Comparison of ENCODE assay signal across 30 cellular contexts in the genomic region with DNA sequence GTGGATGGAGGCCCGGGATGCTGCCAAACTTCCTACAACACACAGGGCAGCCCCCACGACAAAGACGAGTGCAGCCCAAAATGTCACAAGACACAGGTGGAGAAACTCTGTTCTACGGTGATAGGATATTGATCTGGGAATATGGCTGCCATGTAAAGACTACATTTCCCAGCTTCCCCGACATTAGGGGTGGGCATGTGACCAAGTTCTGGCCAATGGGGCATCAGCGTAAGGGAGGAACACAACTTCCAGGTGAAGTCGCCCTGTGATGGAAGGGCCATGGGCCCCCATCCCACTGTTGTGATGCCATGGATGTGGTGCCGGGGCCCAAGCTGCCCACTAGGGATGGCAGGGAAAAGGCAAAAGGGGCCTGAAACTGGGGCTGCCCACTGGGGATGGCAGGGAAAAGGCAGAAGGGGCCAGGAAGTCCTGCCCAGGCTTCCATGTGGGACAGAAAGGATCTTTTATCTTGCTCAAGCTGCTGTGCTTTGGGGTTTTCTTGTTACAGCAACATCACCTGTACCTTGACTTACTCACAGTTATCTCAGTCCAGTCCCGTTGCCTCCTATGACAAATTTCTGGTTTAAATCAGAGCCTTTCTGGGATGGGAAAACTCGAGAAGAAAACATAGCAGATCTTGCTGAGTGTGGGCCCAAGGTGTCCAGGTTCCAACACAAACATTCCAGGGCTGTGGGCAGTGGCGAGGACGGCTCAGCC. TPM values are rescaled to one million over a fixed set of nuclear protein-coding genes. Genes with fewer than 3 reads are reported as not detected.
DNase-seq lines count a peak whose midpoint lies in the region; ATAC-seq, FAIRE-seq and TF ChIP-seq lines count a peak whose summit lies in the region.
"Had no signal": no experiment of that assay in that cellular context is flagged by ENCODE, and none has a peak within 500 bp of the region (broad histone marks: within the 10 kb centered on the region; RNA-seq: fewer than 3 reads in every experiment).

No MANE protein-coding gene starts in this region.

- no peak overlapping the region for H3K18ac ChIP-seq in H1 (ENCODE audit: extremely low read depth, low read length)

- no peak overlapping the region for H2BK20ac ChIP-seq in H1 (ENCODE audit: low read length)

- no peak overlapping the region for H3K56ac ChIP-seq in H1 (replicated peaks; ENCODE audit: insufficient read length, low read depth, low read length)

- no peaks in the 10 kb centered on the region for H4K20me1 ChIP-seq in H1 (replicated peaks in 1 of 2; ENCODE audit: control insufficient read depth in 1 of 2, insufficient read depth in 2 of 2, low read length in 2 of 2)

- no peak overlapping the region for H3K4me3 ChIP-seq in H1 (ENCODE audit: extremely low read depth in 1 of 4, insufficient read depth in 2 of 4, low read depth in 3 of 4, low read length in 4 of 4)
- H3K4me3 ChIP-seq in prostate gland: no peak overlapping the region
- H3K4me3 ChIP-seq: GM23248, lower lobe of right lung had no signal

- intact Hi-C loops in prostate gland (cut with DNase I): no loop called here

- no peak overlapping the region; the same call in 1 of the 2 replicates for H2BK5ac ChIP-seq in H1 (ENCODE audit: low read depth, low read length)

- POLR2A ChIA-PET in H1 (lab: Charles Lee; ENCODE audit: partially characterized antibody): interaction anchor here (1.3 to 1.9 kb wide), 2 partner anchors 9 kb away, joined by 5 to 6 read pairs; no protein-coding TSS in a partner anchor

- no peaks in the 10 kb centered on the region for H3K79me1 ChIP-seq in H1 (ENCODE audit: low read depth, low read length)

- CTCF ChIA-PET in H1 (lab: Charles Lee; ENCODE audit: partially characterized antibody): interaction anchor here (0.6 to 2.9 kb wide), 4 partner anchors 9 to 37 kb away, joined by 3 to 12 read pairs (median 3); no protein-coding TSS in a partner anchor

- H2BK120ac ChIP-seq in H1 (replicated peaks; ENCODE audit: low read depth, low read length): no peak overlapping the region

- H3K23me2 ChIP-seq in H1 (ENCODE audit: low read depth, low read length): peaks cover 3% of the 10 kb centered on the region; the same call in 1 of the 2 replicates

- H3K14ac ChIP-seq in H1 (ENCODE audit: insufficient read length): no peak overlapping the region

- TF ChIP-seq EP300 in Ishikawa (IDR thresholded peaks at IDR 0.05; ENCODE audit: borderline replicate concordance) (no peak), H1 (IDR thresholded peaks at IDR 0.05; ENCODE audit: borderline replicate concordance in 1 of 2, low read depth in 2 of 2, low read length in 2 of 2) (no peak)

- H3K4ac ChIP-seq in H1 (replicated peaks; ENCODE audit: insufficient read length, low read depth, low read length): no peak overlapping the region

- H3K36me3 ChIP-seq in H1 (ENCODE audit: control insufficient read depth in 2 of 4, insufficient read depth in 4 of 4, low read length in 3 of 4) (no peaks in the 10 kb centered on the region), prostate gland (no peaks in the 10 kb centered on the region)
- H3K36me3 ChIP-seq: lower lobe of right lung had no signal

- no peak overlapping the region for H4K8ac ChIP-seq in H1 (ENCODE audit: extremely low read depth, insufficient read depth, low read length)

- H2BK15ac ChIP-seq in H1 (ENCODE audit: low read length): no peak overlapping the region

- H3K27me3 ChIP-seq in H1 (replicated peaks in 1 of 4; ENCODE audit: control insufficient read depth in 3 of 4, extremely low read depth in 1 of 4, insufficient read depth in 3 of 4, low read length in 3 of 4) (no peaks in the 10 kb centered on the region; a peak in 1 of 7 replicates), prostate gland (replicated peaks; ENCODE audit: insufficient read depth) (peaks cover 8% of the 10 kb centered on the region)

- peaks cover 4 to 20% (median 13%) of the 10 kb centered on the region in 4 experiments for H3K4me1 ChIP-seq in H1 (replicated peaks in 1 of 4; ENCODE audit: control insufficient read depth in 3 of 4, insufficient read depth in 4 of 4, low read length in 3 of 4)
- H3K4me1 ChIP-seq in prostate gland (replicated peaks): no peaks in the 10 kb centered on the region
- H3K4me1 ChIP-seq: lower lobe of right lung had no signal

- TF ChIP-seq POLR2A in H54 (IDR thresholded peaks at IDR 0.05; ENCODE audit: low read depth, low read length) (no peak), H1 (IDR thresholded peaks at IDR 0.05; ENCODE audit: control extremely low read depth in 1 of 2, low read depth in 2 of 2, low read length in 2 of 2) (no peak), prostate gland (IDR thresholded peaks at IDR 0.05) (no peak)

- H2BK12ac ChIP-seq in H1 (ENCODE audit: low read depth, low read length): no peak overlapping the region

- H3K27ac ChIP-seq in H1 (ENCODE audit: low read depth, low read length) (no peak overlapping the region), prostate gland (no peak overlapping the region)
- H3K27ac ChIP-seq: GM23248, lower lobe of right lung had no signal

- no peak overlapping the region for H3K23ac ChIP-seq in H1 (ENCODE audit: insufficient read length)

- no peak overlapping the region for H4K5ac ChIP-seq in H1 (ENCODE audit: insufficient read length, low read depth, low read length)

- no peak for TF ChIP-seq CTCF in H1 (IDR thresholded peaks at IDR 0.05; ENCODE audit: control extremely low read depth in 1 of 3, insufficient read depth in 1 of 3, low read depth in 1 of 3, low read length in 3 of 3)
- no peak for TF ChIP-seq CTCF in prostate gland (IDR thresholded peaks at IDR 0.05)

- TF ChIP-seq RAD21 in Ishikawa (IDR thresholded peaks at IDR 0.05; ENCODE audit: low read depth): no peak
- TF ChIP-seq RAD21 in H1 (IDR thresholded peaks at IDR 0.05 in 1 of 2, conservative IDR thresholded peaks at IDR 0.05 in 1 of 2; ENCODE audit: low read depth in 2 of 2, low read length in 2 of 2): no peak

- ATAC-seq in HG02588 (IDR thresholded peaks at IDR 0.05; ENCODE audit: unreplicated experiment) (no peak), GM21717 (IDR thresholded peaks at IDR 0.05; ENCODE audit: unreplicated experiment) (no peak)
- ATAC-seq: activated CD8-positive, alpha-beta T cell treated with anti-CD3 and anti-CD28 coated beads, Interleukin-2, amount 10 ng/mL, durations not matched to agents 7 days and 5 days; activated T-helper 17 cell treated with anti-CD3 and anti-CD28 coated beads, Interleukin-2, amount 50 U/mL, for 72 hours; lower lobe of right lung; natural killer cell; Panc1 had no signal

- no peak for FAIRE-seq in H54 (lab: Jason Lieb, UNC)
- peak; percentile 69 for FAIRE-seq in H1 (lab: Jason Lieb, UNC)
- FAIRE-seq: endothelial cell of umbilical vein, frontal cortex had no signal

- WGBS in H1 (ENCODE audit: extremely low coverage in 1 of 2, insufficient coverage in 1 of 2, insufficient read length in 1 of 2, insufficient replicate concordance in 2 of 2, low coverage in 1 of 2, low lambda C conversion rate in 2 of 2, missing lambda C conversion rate in 1 of 2), 2 experiments: 94% methylated on average over 12 of the region's 12 CpGs; no CpG with 5 or more reads in 1 of the 2 experiments
- WGBS in prostate gland: 85% methylated on average over 12 of the region's 12 CpGs

- no peak overlapping the region for H2AK5ac ChIP-seq in H1 (ENCODE audit: low read depth, low read length)

- DNase-seq in AG08395 (ENCODE audit: low spot score) (peak; percentile 17), H54 (ENCODE audit: insufficient read length, low spot score) (peak; percentile 31), H1 (ENCODE audit: low read depth in 1 of 2, low spot score in 2 of 2) (no peak), prostate gland (ENCODE audit: low spot score) (no peak), NK-92 (lab: John Stamatoyannopoulos, UW; ENCODE audit: unreplicated experiment) (no peak)
- DNase-seq: activated CD4-positive, alpha-beta T cell treated with anti-CD3 and anti-CD28 coated beads for 4 hours; activated CD8-positive, alpha-beta T cell treated with anti-CD3 and anti-CD28 coated beads, Interleukin-2, amount 10 ng/mL, durations not matched to agents 7 days and 5 days; activated naive CD4-positive, alpha-beta T cell treated with anti-CD3 and anti-CD28 coated beads, Interleukin-2, amount 10 ng/mL, durations not matched to agents 7 days and 5 days; amygdala; DND-41; GM23248; lower lobe of right lung; natural killer cell; NCI-H1092; NCI-H1694 treated with DMSO at 0.1 percent for 48 hours; occipital lobe; Right ventricle myocardium superior; stimulated activated CD4-positive, alpha-beta T cell treated with anti-CD3 and anti-CD28 coated beads, Interleukin-15, amount 100 ng/mL, for 24 hours; stimulated activated CD4-positive, alpha-beta T cell treated with anti-CD3 and anti-CD28 coated beads, Interleukin-4, amount 100 ng/mL, for 4 hours had no signal

- H3K9me3 ChIP-seq in H1 (ENCODE audit: insufficient read depth in 2 of 2, low read depth in 1 of 2, low read length in 1 of 2): peaks cover 8 to 10% of the 10 kb centered on the region in 2 experiments
- no peaks in the 10 kb centered on the region for H3K9me3 ChIP-seq in prostate gland
- H3K9me3 ChIP-seq: lower lobe of right lung had no signal

- no peak overlapping the region for H4K91ac ChIP-seq in H1 (replicated peaks; ENCODE audit: insufficient read length, low read length)

- H3K79me2 ChIP-seq in H1 (ENCODE audit: control insufficient read depth in 1 of 2, insufficient read depth in 2 of 2, low read length in 2 of 2): no peaks in the 10 kb centered on the region

- H3K4me2 ChIP-seq in H1 (ENCODE audit: insufficient read depth in 1 of 2, low read depth in 2 of 2, low read length in 2 of 2): no peak overlapping the region

- no peak overlapping the region for H3K9ac ChIP-seq in H1 (replicated peaks in 1 of 4; ENCODE audit: extremely low read depth in 1 of 4, low read depth in 3 of 4, low read length in 3 of 4)
- H3K9ac ChIP-seq: GM23248 had no signal

- no peak overlapping the region for H2AFZ ChIP-seq in H1 (ENCODE audit: low read length)
- H2AFZ ChIP-seq: GM23248 had no signal

TF ChIP-seq in Ishikawa, 13 proteins besides CTCF, POLR2A, EP300 and RAD21 (continues in another document):
- TF ChIP-seq CREB1 (IDR thresholded peaks at IDR 0.05; ENCODE audit: low read depth) (no peak), FOXM1 (IDR thresholded peaks at IDR 0.05; ENCODE audit: borderline replicate concordance, low read depth) (no peak)

TF ChIP-seq in H1, 55 proteins besides CTCF, POLR2A, EP300 and RAD21 (continues in another document):
- no peak for TF ChIP-seq TEAD4 (IDR thresholded peaks at IDR 0.05; ENCODE audit: low read depth, low read length)
- no peak for TF ChIP-seq NANOG (IDR thresholded peaks at IDR 0.05; ENCODE audit: insufficient read depth, low read depth, low read length, poor library complexity, severe bottlenecking)

RNA-seq across cellular contexts. Expression of gene ADRA2C, which starts 9.7 kb away (rescaled TPM):
- total RNA-seq in H1 (2021; fragmentation: NEBNext Ultra II Directional; extraction: Animal tissue kit (Norgen Biotek cat#: 25700)): 13.8 and 14.8 TPM in 2 replicates
- polyA plus RNA-seq in H1 (2011; rRNA removed): 14.6 and 27.3 TPM in 2 replicates
- polyA plus RNA-seq in H1 (2011; cell fraction: cytosol; rRNA removed): 15.1 TPM
- 35.4 TPM for polyA plus RNA-seq in H1 (2011; cell fraction: nucleus; rRNA removed)
- 4.8 to 12.3 TPM (median 11.4 TPM) in 4 replicates for polyA plus RNA-seq in H1 (2012, experiment 1 of 2)
- polyA plus RNA-seq in H1 (2012, experiment 2 of 2): 5.9 TPM
- 9.6 TPM for polyA plus RNA-seq in H1 (2013, experiment 1 of 2)
- polyA plus RNA-seq in H1 (2013, experiment 2 of 2): 8.5 TPM
- 10.0 and 12.3 TPM in 2 replicates for polyA minus RNA-seq in H1 (2011; rRNA and poly(A)+ RNA removed)
- polyA minus RNA-seq in H1 (2011; cell fraction: cytosol; rRNA and poly(A)+ RNA removed): 11.6 TPM
- polyA minus RNA-seq in H1 (2011; cell fraction: nucleus; rRNA and poly(A)+ RNA removed): 16.3 TPM
- 10 to 100 TPM in 1 of 2 donors, under 1 TPM in 1; 0.59 to 28.6 TPM for total RNA-seq in prostate gland
- total RNA-seq: activated CD8-positive, alpha-beta T cell treated with anti-CD3 and anti-CD28 coated beads, Interleukin-2, amount 10 ng/mL, durations not matched to agents 7 days and 5 days; activated T-helper 17 cell treated with anti-CD3 and anti-CD28 coated beads, Interleukin-2, amount 50 U/mL, for 72 hours; M059J; mononuclear cell; natural killer cell had no signal
- polyA plus RNA-seq: CD14-positive monocyte, IgD-negative memory B cell had no signal

Comparison
In these comparisons a context has a peak if more than half of its experiments do, and no peak if none do; other contexts are left out.
1. DNase-seq: peak in AG08395 (single experiment) and H54 (single experiment); none in H1 (0 of 2), prostate gland (single experiment) and NK-92 (single experiment).